ENCODE assay signal across 9 cellular contexts in the genomic region with DNA sequence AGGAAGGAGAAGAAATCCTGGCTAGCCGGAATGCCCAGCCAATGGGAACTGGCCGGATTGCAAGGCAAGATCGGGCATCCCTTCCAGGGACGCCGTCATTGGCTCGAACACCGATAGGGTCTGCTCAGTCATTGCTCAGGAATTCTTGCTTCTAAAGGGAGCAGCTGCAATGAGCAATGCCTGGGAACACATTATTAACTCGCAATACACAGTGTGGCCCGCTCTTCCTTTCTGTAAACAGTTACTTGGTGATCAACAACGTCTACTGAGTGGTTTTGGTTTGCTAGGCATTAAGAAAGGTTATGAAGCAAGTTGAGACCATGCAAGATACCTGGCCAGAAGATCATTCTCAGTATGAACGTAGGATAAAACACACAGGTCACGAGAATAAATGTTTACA.
A peak's percentile ranks its signal among the peaks of the same experiment; 100 is the strongest.
DNase-seq lines count a peak whose midpoint lies in the region; ATAC-seq and TF ChIP-seq lines count a peak whose summit lies in the region.
"Had no signal": no experiment of that assay in that cellular context is flagged by ENCODE, and none has a peak within 500 bp of the region (broad histone marks: within the 10 kb centered on the region; RNA-seq: fewer than 3 reads in every experiment).

No MANE protein-coding gene starts in this region.

- no peaks in the 10 kb centered on the region for H3K9me3 Mint-ChIP-seq in nephron progenitor cell

- no peak for ATAC-seq in GM19324 (IDR thresholded peaks at IDR 0.05; ENCODE audit: low FRiP score, unreplicated experiment)

- H3K4me3 ChIP-seq in mucosa of stomach (ENCODE audit: low read length): peak overlapping the region; percentile 17

- H3K27me3 ChIP-seq in mucosa of stomach (ENCODE audit: control insufficient read depth, insufficient read depth, low read length): no peaks in the 10 kb centered on the region

- H3K27me3 Mint-ChIP-seq in nephron progenitor cell (ENCODE audit: low read depth, poor library complexity): peaks cover 4% of the 10 kb centered on the region
- H3K27me3 Mint-ChIP-seq: IgD-negative memory B cell had no signal

- DNase-seq in EH (ENCODE audit: low read depth): peak; percentile 98
- DNase-seq in HPDE6-E6E7 (ENCODE audit: extremely low spot score): peak; percentile 80
- peak; percentile 64 for DNase-seq in cerebellar cortex (ENCODE audit: low spot score)
- DNase-seq in SK-N-DZ (ENCODE audit: low spot score): no peak
- no peak for DNase-seq in nephron progenitor cell
- DNase-seq in germinal center (ENCODE audit: low spot score): no peak

- H3K4me1 Mint-ChIP-seq in nephron progenitor cell: peaks cover 46% of the 10 kb centered on the region

- TF ChIP-seq CTCF in nephron progenitor cell (IDR thresholded peaks at IDR 0.05): no peak

- no peak overlapping the region for H3K27ac Mint-ChIP-seq in nephron progenitor cell

- H3K9ac ChIP-seq in mucosa of stomach (ENCODE audit: low read length): no peak overlapping the region

- H3K4me1 ChIP-seq in mucosa of stomach (ENCODE audit: control insufficient read depth, insufficient read depth, low read length): peaks cover 47% of the 10 kb centered on the region

- no peaks in the 10 kb centered on the region for H3K9me3 ChIP-seq in mucosa of stomach (ENCODE audit: control insufficient read depth, low read length)

- H3K36me3 ChIP-seq in mucosa of stomach (ENCODE audit: control insufficient read depth, insufficient read depth, low read length): no peaks in the 10 kb centered on the region

- no peaks in the 10 kb centered on the region for H3K36me3 Mint-ChIP-seq in nephron progenitor cell (ENCODE audit: low read depth)

- H3K4me3 Mint-ChIP-seq in nephron progenitor cell: no peak overlapping the region
- H3K4me3 Mint-ChIP-seq: IgD-negative memory B cell had no signal

Comparison
In these comparisons a context has a peak if more than half of its experiments do, and no peak if none do; other contexts are left out.
1. DNase-seq: peak in EH (single experiment), HPDE6-E6E7 (single experiment) and cerebellar cortex (single experiment); none in SK-N-DZ (single experiment), nephron progenitor cell (single experiment) and germinal center (single experiment).